ENCODE assay signal across 20 cellular contexts in genomic region chr7:138492423-138492822, GRCh38. TPM values are rescaled to one million over a fixed set of nuclear protein-coding genes. Genes with fewer than 3 reads are reported as not detected.
DNase-seq lines count a peak whose midpoint lies in the region; ATAC-seq, FAIRE-seq and TF ChIP-seq lines count a peak whose summit lies in the region.
"Had no signal": no experiment of that assay in that cellular context is flagged by ENCODE, and none has a peak within 500 bp of the region (broad histone marks: within the 10 kb centered on the region; RNA-seq: fewer than 3 reads in every experiment).

No MANE protein-coding gene starts in this region.

- H3K27ac ChIP-seq in HepG2 (ENCODE audit: extremely low read length, insufficient read depth, low read length): no peak overlapping the region
- H3K27ac ChIP-seq in right lobe of liver: no peak overlapping the region
- H3K27ac ChIP-seq in K562 (ENCODE audit: extremely low read depth, low read depth, low read length): no peak overlapping the region
- no peak overlapping the region for H3K27ac ChIP-seq in neuronal stem cell (replicated peaks; ENCODE audit: low read length)
- H3K27ac ChIP-seq: GM23248 had no signal

- H4K91ac ChIP-seq in neuronal stem cell (ENCODE audit: low read depth, low read length, poor library complexity): no peak overlapping the region

- no peak overlapping the region for H4K8ac ChIP-seq in neuronal stem cell (ENCODE audit: low read depth, low read length)

- H3K23ac ChIP-seq in neuronal stem cell (ENCODE audit: low read depth, low read length, poor library complexity): no peak overlapping the region

- no peak overlapping the region for H3K4ac ChIP-seq in neuronal stem cell (ENCODE audit: low read length)

- H3K4me2 ChIP-seq in HepG2 (ENCODE audit: low read depth, low read length): no peak overlapping the region
- no peak overlapping the region for H3K4me2 ChIP-seq in K562 (ENCODE audit: insufficient read depth, low read length)
- no peak overlapping the region for H3K4me2 ChIP-seq in neuronal stem cell (ENCODE audit: insufficient read depth, low read length, poor library complexity, severe bottlenecking)

- BruUV-seq in HepG2 (replicated peaks; lab: Mats Ljungman, UMichigan) (no TSS peak), K562 (replicated peaks; lab: Mats Ljungman, UMichigan) (no TSS peak)

- H4K20me1 ChIP-seq in HepG2 (ENCODE audit: insufficient read depth, low read length): peaks cover 89% of the 10 kb centered on the region
- H4K20me1 ChIP-seq in K562 (replicated peaks; ENCODE audit: control insufficient read depth, insufficient read depth, low read length): no peaks in the 10 kb centered on the region

- no peak overlapping the region for H2AK5ac ChIP-seq in neuronal stem cell (ENCODE audit: low read depth, low read length)

- H3K27me3 ChIP-seq in HepG2 (ENCODE audit: control insufficient read depth in 1 of 2, insufficient read depth in 2 of 2, low read length in 2 of 2): no peaks in the 10 kb centered on the region
- no peaks in the 10 kb centered on the region for H3K27me3 ChIP-seq in right lobe of liver
- no peaks in the 10 kb centered on the region for H3K27me3 ChIP-seq in K562 (ENCODE audit: control insufficient read depth in 2 of 2, insufficient read depth in 2 of 2, low read length in 2 of 2)
- H3K27me3 ChIP-seq in neuronal stem cell (ENCODE audit: control insufficient read depth in 3 of 3, insufficient read depth in 3 of 3, low read depth in 1 of 3, low read length in 3 of 3): no peaks in the 10 kb centered on the region

- POLR2A ChIA-PET in HepG2 (lab: Yijun Ruan, JAX): no interaction called here
- POLR2A ChIA-PET in K562 (lab: Yijun Ruan, JAX): interaction anchor here (1.2 to 1.5 kb wide), 4 partner anchors 10 to 24 kb away, joined by 3 to 7 read pairs (median 5); no protein-coding TSS in a partner anchor

- no peaks in the 10 kb centered on the region for H3K9me1 ChIP-seq in K562 (ENCODE audit: control insufficient read depth, insufficient read depth, low read length)

- H3K9me3 ChIP-seq in HepG2 (ENCODE audit: low read length) (no peaks in the 10 kb centered on the region), right lobe of liver (no peaks in the 10 kb centered on the region), K562 (replicated peaks; ENCODE audit: control insufficient read depth, insufficient read depth, low read depth, low read length) (no peaks in the 10 kb centered on the region), neuronal stem cell (replicated peaks in 1 of 2; ENCODE audit: control insufficient read depth in 2 of 2, insufficient read depth in 1 of 2, low read depth in 1 of 2, low read length in 2 of 2) (peaks cover 0 to 29% of the 10 kb centered on the region in 2 donors)
- H3K9me3 ChIP-seq: Caco-2 had no signal

- FAIRE-seq in HepG2 (lab: Jason Lieb, UNC): no peak
- no peak for FAIRE-seq in K562 (lab: Jason Lieb, UNC)
- FAIRE-seq: G401.6, GM12892, GM19239, H1 had no signal

- TF ChIP-seq RAD21 in HepG2 (CRISPR knock-in tag; IDR thresholded peaks at IDR 0.05) (no peak), K562 (CRISPR knock-in tag; conservative IDR thresholded peaks at IDR 0.05 in 1 of 2, IDR thresholded peaks at IDR 0.05 in 1 of 2) (no peak)

- H3K79me1 ChIP-seq in neuronal stem cell (ENCODE audit: low read depth, low read length): peaks cover 1% of the 10 kb centered on the region

- no peak overlapping the region for H2BK15ac ChIP-seq in neuronal stem cell (ENCODE audit: low read length)

- H3K9me3 Mint-ChIP-seq in T-helper 2 cell treated with Interferon-gamma antibody and Interleukin-4, amounts not matched to agents 5 μg/mL and 100 μg/mL, for 36 hours: peaks cover 20% of the 10 kb centered on the region

- H3K4me1 ChIP-seq in HepG2 (ENCODE audit: insufficient read depth, low read length) (peaks cover 96% of the 10 kb centered on the region), right lobe of liver (peaks cover 0 to 10% (median 0%) of the 10 kb centered on the region in 4 donors), K562 (replicated peaks in 1 of 2; ENCODE audit: control insufficient read depth in 2 of 2, insufficient read depth in 2 of 2, low read length in 2 of 2) (peaks cover 0 to 8% of the 10 kb centered on the region in 2 experiments; a peak in 2 of 5 replicates), neuronal stem cell (ENCODE audit: control insufficient read depth in 2 of 2, insufficient read depth in 1 of 2, low read depth in 1 of 2, low read length in 2 of 2) (peaks cover 0 to 5% of the 10 kb centered on the region in 2 donors)
- H3K4me1 ChIP-seq: Caco-2 had no signal

- no peak for TF ChIP-seq CTCF in HepG2 (CRISPR knock-in tag; IDR thresholded peaks at IDR 0.05)
- no peak for TF ChIP-seq CTCF in right lobe of liver (IDR thresholded peaks at IDR 0.05)
- TF ChIP-seq CTCF in K562 (IDR thresholded peaks at IDR 0.05 in 2 of 3, conservative IDR thresholded peaks at IDR 0.05 in 1 of 3; ENCODE audit: insufficient read depth in 2 of 3, low read depth in 1 of 3, low read length in 3 of 3): no peak
- no peak for TF ChIP-seq CTCF in GM13977 (IDR thresholded peaks at IDR 0.05; ENCODE audit: extremely low read depth, insufficient read depth, missing control alignments)

- TF ChIP-seq POLR2A in HepG2 (IDR thresholded peaks at IDR 0.05; ENCODE audit: insufficient read depth in 1 of 2, low read depth in 2 of 2, low read length in 2 of 2): no peak
- TF ChIP-seq POLR2A in right lobe of liver (IDR thresholded peaks at IDR 0.05): no peak
- no peak for TF ChIP-seq POLR2A in K562 (conservative IDR thresholded peaks at IDR 0.05)

- CTCF ChIA-PET in HepG2 (lab: Yijun Ruan, JAX; ENCODE audit: low intra/inter-chr PET ratio, low total read pairs): no interaction called here
- CTCF ChIA-PET in K562 (lab: Yijun Ruan, JAX; ENCODE audit: low intra/inter-chr PET ratio): no interaction called here

- H3K36me3 Mint-ChIP-seq in T-helper 2 cell treated with Interferon-gamma antibody and Interleukin-4, amounts not matched to agents 5 μg/mL and 100 μg/mL, for 36 hours (ENCODE audit: low read depth): peaks cover 47% of the 10 kb centered on the region

- intact Hi-C loops in HepG2 (cut with micrococcal nuclease; ENCODE audit: unreplicated experiment): no loop called here
- intact Hi-C loops in right lobe of liver (cut with DNase I): no loop called here
- intact Hi-C loops in K562 (cut with micrococcal nuclease): no loop called here

- no peak overlapping the region for H2BK120ac ChIP-seq in neuronal stem cell (ENCODE audit: low read depth, low read length)

- no peak overlapping the region for H3K4me3 Mint-ChIP-seq in T-helper 2 cell treated with Interferon-gamma antibody and Interleukin-4, amounts not matched to agents 5 μg/mL and 100 μg/mL, for 36 hours
- H3K4me3 Mint-ChIP-seq: CD8-positive, alpha-beta T cell had no signal

- H3K36me3 ChIP-seq in HepG2 (replicated peaks in 1 of 2; ENCODE audit: control insufficient read depth in 1 of 2, insufficient read depth in 2 of 2, low read length in 2 of 2) (peaks cover 8 to 48% of the 10 kb centered on the region in 2 experiments), right lobe of liver (no peaks in the 10 kb centered on the region), K562 (ENCODE audit: control insufficient read depth, insufficient read depth, low read length) (peaks cover 10% of the 10 kb centered on the region; the same call in 2 of the 3 replicates), neuronal stem cell (replicated peaks in 1 of 2; ENCODE audit: control insufficient read depth in 2 of 2, insufficient read depth in 2 of 2, low read length in 2 of 2) (peaks cover 0 to 76% of the 10 kb centered on the region in 2 donors)

- H3K79me2 ChIP-seq in HepG2 (ENCODE audit: insufficient read depth, low read length): peaks cover 100% of the 10 kb centered on the region
- H3K79me2 ChIP-seq in K562 (ENCODE audit: control insufficient read depth, insufficient read depth, low read length): peaks cover 98% of the 10 kb centered on the region

- H2AFZ ChIP-seq in HepG2 (ENCODE audit: low read length): no peak overlapping the region
- no peak overlapping the region for H2AFZ ChIP-seq in K562 (ENCODE audit: low read depth, low read length)
- H2AFZ ChIP-seq in neuronal stem cell (ENCODE audit: low read length): no peak overlapping the region
- H2AFZ ChIP-seq: GM23248 had no signal

- H3K27me3 Mint-ChIP-seq in T-helper 2 cell treated with Interferon-gamma antibody and Interleukin-4, amounts not matched to agents 5 μg/mL and 100 μg/mL, for 36 hours (ENCODE audit: low read depth): no peaks in the 10 kb centered on the region
- H3K27me3 Mint-ChIP-seq: CD4-positive, CD25-positive, alpha-beta regulatory T cell had no signal

- TF ChIP-seq EP300 in HepG2 (IDR thresholded peaks at IDR 0.05; ENCODE audit: low read depth in 2 of 2, low read length in 2 of 2) (no peak), HepG2 (CRISPR knock-in tag; IDR thresholded peaks at IDR 0.05; ENCODE audit: borderline replicate concordance) (no peak), K562 (IDR thresholded peaks at IDR 0.05; ENCODE audit: low read length) (no peak)

- no peak overlapping the region for H3K18ac ChIP-seq in neuronal stem cell (ENCODE audit: low read length)

- H2BK5ac ChIP-seq in neuronal stem cell (ENCODE audit: low read length): no peak overlapping the region

- no peak overlapping the region for H2BK12ac ChIP-seq in neuronal stem cell (ENCODE audit: low read length)

- 63% methylated on average over 4 of the region's 4 CpGs for WGBS in HepG2 (ENCODE audit: low lambda C conversion rate)
- 73% methylated on average over 4 of the region's 4 CpGs for WGBS in right lobe of liver (ENCODE audit: insufficient coverage, low coverage, low lambda C conversion rate, missing lambda C conversion rate)
- WGBS in K562 (ENCODE audit: insufficient coverage, low coverage, missing lambda C conversion rate): 64% methylated on average over 4 of the region's 4 CpGs
- no CpG with 5 or more reads among the region's 4 CpGs for WGBS in neuronal stem cell (ENCODE audit: extremely low coverage in 2 of 2, insufficient read length in 2 of 2, insufficient replicate concordance in 1 of 2), 2 donors

- DNase-seq in HepG2 (ENCODE audit: low spot score) (no peak), right lobe of liver (no peak), K562 (ENCODE audit: extremely low read depth in 1 of 4, low spot score in 3 of 4) (no peak), neuronal stem cell (ENCODE audit: low spot score) (peak; percentile 1), GM13977 (ENCODE audit: low spot score) (no peak), inferior parietal cortex (ENCODE audit: extremely low spot score) (no peak)
- no peak for DNase-seq in T-helper 2 cell treated with Interferon-gamma antibody and Interleukin-4, amounts not matched to agents 5 μg/mL and 100 μg/mL, for 36 hours (ENCODE audit: low spot score)
- DNase-seq: C1 segment of cervical spinal cord; Caco-2; CD4-positive, CD25-positive, alpha-beta regulatory T cell; CD8-positive, alpha-beta T cell; DMS153; DND-41; GM23248; H7 had no signal

- H3K9ac ChIP-seq in HepG2 (ENCODE audit: insufficient read depth, low read depth, low read length) (no peak overlapping the region), K562 (ENCODE audit: insufficient read depth in 1 of 2, low read depth in 2 of 2, low read length in 2 of 2) (no peak overlapping the region), neuronal stem cell (ENCODE audit: low read depth, low read length, poor library complexity) (no peak overlapping the region)
- H3K9ac ChIP-seq: GM23248 had no signal

- peaks cover 19% of the 10 kb centered on the region for H3K4me1 Mint-ChIP-seq in T-helper 2 cell treated with Interferon-gamma antibody and Interleukin-4, amounts not matched to agents 5 μg/mL and 100 μg/mL, for 36 hours (ENCODE audit: low read depth)

- in situ Hi-C loops in HepG2 (cut with HindIII; ENCODE audit: extremely low pct_ligation_motif_present, low pct_unique_long_range_greater_than_20kb): no loop called here
- in situ Hi-C loops in K562 (cut with MboI): no loop called here
- in situ Hi-C loops in GM13977 (cut with MboI; ENCODE audit: low pct_unique_long_range_greater_than_20kb, low sequenced_read_pairs, unreplicated experiment): no loop called here

- H3K14ac ChIP-seq in neuronal stem cell (ENCODE audit: low read length): no peak overlapping the region

- H3K4me3 ChIP-seq in HepG2 (replicated peaks in 1 of 3; ENCODE audit: insufficient read depth in 1 of 3, low read depth in 2 of 3, low read length in 3 of 3) (no peak overlapping the region), right lobe of liver (no peak overlapping the region), K562 (no peak overlapping the region), neuronal stem cell (ENCODE audit: low read length in 2 of 2) (no peak overlapping the region)
- H3K4me3 ChIP-seq: GM23248 had no signal

- no peak overlapping the region for H3K27ac Mint-ChIP-seq in T-helper 2 cell treated with Interferon-gamma antibody and Interleukin-4, amounts not matched to agents 5 μg/mL and 100 μg/mL, for 36 hours
- H3K27ac Mint-ChIP-seq: CD8-positive, alpha-beta T cell had no signal

- ATAC-seq in HepG2 (no peak; the same call in 2 of the 3 replicates), right lobe of liver (no peak), K562 (peak; percentile 43; the same call in 2 of the 3 replicates)
- ATAC-seq: CD8-positive, alpha-beta T cell; HCT116 had no signal

RNA-seq across cellular contexts. Expression of gene TRIM24, which starts 32.4 kb away (rescaled TPM):
- total RNA-seq in HepG2 (2016; rRNA removed; fragmentation: Illumina TruSeq; extraction: Trizol): 106 and 118 TPM in 2 replicates
- total RNA-seq in HepG2 (2016; cell fraction: cytosol; rRNA removed; fragmentation: Illumina TruSeq; extraction: Trizol; ENCODE audit: low read depth): 122 and 139 TPM in 2 replicates
- 99.4 and 119 TPM in 2 replicates for total RNA-seq in HepG2 (2016; cell fraction: insoluble cytoplasmic fraction; rRNA removed; fragmentation: Illumina TruSeq; extraction: Trizol)
- 66.5 and 76.0 TPM in 2 replicates for total RNA-seq in HepG2 (2016; cell fraction: membrane; rRNA removed; fragmentation: Illumina TruSeq; extraction: Trizol)
- total RNA-seq in HepG2 (2016; cell fraction: nucleus; rRNA removed; fragmentation: Illumina TruSeq; extraction: Trizol): 103 and 118 TPM in 2 replicates
- 70.3 and 100 TPM in 2 replicates for polyA plus RNA-seq in HepG2 (2011; rRNA removed)
- 34.7 and 45.8 TPM in 2 replicates for polyA plus RNA-seq in HepG2 (2011; cell fraction: cytosol; rRNA removed)
- polyA plus RNA-seq in HepG2 (2011; cell fraction: nucleus; rRNA removed): 47.7 and 50.1 TPM in 2 replicates
- 45.5 and 53.7 TPM in 2 replicates for polyA plus RNA-seq in HepG2 (2012)
- polyA plus RNA-seq in HepG2 (2016; cell fraction: cytosol; fragmentation: Illumina TruSeq; extraction: Trizol; ENCODE audit: low read depth): 3.2 and 3.5 TPM in 2 replicates
- 140 and 150 TPM in 2 replicates for polyA plus RNA-seq in HepG2 (2016; cell fraction: insoluble cytoplasmic fraction; fragmentation: Illumina TruSeq; extraction: Trizol; ENCODE audit: low read depth)
- 12.3 and 15.0 TPM in 2 replicates for polyA plus RNA-seq in HepG2 (2016; cell fraction: membrane; fragmentation: Illumina TruSeq; extraction: Trizol; ENCODE audit: low read depth)
- 118 and 128 TPM in 2 replicates for polyA plus RNA-seq in HepG2 (2016; cell fraction: nucleus; fragmentation: Illumina TruSeq; extraction: Trizol; ENCODE audit: insufficient read depth, low read depth)
- 19.6 and 88.1 TPM in 2 replicates for polyA minus RNA-seq in HepG2 (2011; rRNA and poly(A)+ RNA removed; ENCODE audit: low replicate concordance)
- 86.8 and 89.8 TPM in 2 replicates for polyA minus RNA-seq in HepG2 (2011; cell fraction: cytosol; rRNA and poly(A)+ RNA removed)
- polyA minus RNA-seq in HepG2 (2011; cell fraction: nucleus; rRNA and poly(A)+ RNA removed): 194 and 209 TPM in 2 replicates
- 10 to 100 TPM; 14.5 to 18.9 (median 16.5) TPM for total RNA-seq in right lobe of liver
- 47.4 and 128 TPM in 2 replicates for total RNA-seq in K562 (2011; cell fraction: chromatin; rRNA removed; ENCODE audit: low replicate concordance)
- 23.3 and 24.7 TPM in 2 replicates for total RNA-seq in K562 (2011; cell fraction: nucleolus; rRNA removed)
- total RNA-seq in K562 (2011; cell fraction: nucleoplasm; rRNA removed): 54.0 and 95.2 TPM in 2 replicates
- total RNA-seq in K562 (2014; rRNA removed): 33.3 and 37.1 TPM in 2 replicates
- total RNA-seq in K562 (2014; rRNA removed; fragmentation: Illumina TruSeq; extraction: Trizol): 40.2 and 46.5 TPM in 2 replicates
- 52.4 and 56.4 TPM in 2 replicates for total RNA-seq in K562 (2015; rRNA removed; fragmentation: Illumina TruSeq; extraction: Trizol)
- total RNA-seq in K562 (2021): 55.8 and 62.8 TPM in 2 replicates
- 61.7 and 66.9 TPM in 2 replicates for polyA plus RNA-seq in K562 (2011; rRNA removed)
- 28.4 and 38.1 TPM in 2 replicates for polyA plus RNA-seq in K562 (2011; cell fraction: cytosol; rRNA removed)
- 36.0 and 50.5 TPM in 2 replicates for polyA plus RNA-seq in K562 (2011; cell fraction: nucleus; rRNA removed)
- 40.9 and 42.4 TPM in 2 replicates for polyA plus RNA-seq in K562 (2012)
- 61.5 and 74.0 TPM in 2 replicates for polyA plus RNA-seq in K562 (2014; fragmentation: Illumina TruSeq; extraction: Trizol)
- polyA plus RNA-seq in K562 (2014; fragmentation: Nextera tagmentation; extraction: Ambion mirVana): 10 to 100 TPM; 13.4 to 15.1 TPM
- polyA plus RNA-seq in K562 (2014; rRNA removed): 40.2 and 41.7 TPM in 2 replicates
- polyA minus RNA-seq in K562 (2011; rRNA and poly(A)+ RNA removed): 101 and 125 TPM in 2 replicates
- 40.7 and 48.4 TPM in 2 replicates for polyA minus RNA-seq in K562 (2011; cell fraction: cytosol; rRNA and poly(A)+ RNA removed)
- 36.4 and 60.5 TPM in 2 replicates for polyA minus RNA-seq in K562 (2011; cell fraction: nucleus; rRNA and poly(A)+ RNA removed)
- polyA plus RNA-seq in neuronal stem cell (2013, experiment 1 of 2): 71.5 TPM
- 73.3 TPM for polyA plus RNA-seq in neuronal stem cell (2013, experiment 2 of 2)

Comparison
In these comparisons a context has a peak if more than half of its experiments do, and no peak if none do; other contexts are left out.
1. Of the 241 proteins assayed by ChIP-seq in both HepG2 and K562: peak only in HepG2: POLR2G and RBM22; only in K562: none; in both: none; in neither: 239.